21 cellular contexts compared by ENCODE assay signal in genomic region chr6:81486234-81486633, GRCh38.
DNase-seq lines count a peak whose midpoint lies in the region; TF ChIP-seq lines count a peak whose summit lies in the region.
"Had no signal": no experiment of that assay in that cellular context is flagged by ENCODE, and none has a peak within 500 bp of the region (broad histone marks: within the 10 kb centered on the region; RNA-seq: fewer than 3 reads in every experiment).

No MANE protein-coding gene starts in this region.

- H3K27ac ChIP-seq in tibial artery = no peak overlapping the region
- H3K27ac ChIP-seq: C4-2B, PC-9, SJCRH30 had no signal

- H3F3A ChIP-seq in Loucy (ENCODE audit: low read depth) = no peaks in the 10 kb centered on the region

- H3K36me3 Mint-ChIP-seq in progenitor cell of endocrine pancreas (ENCODE audit: insufficient read depth) = no peaks in the 10 kb centered on the region
- H3K36me3 Mint-ChIP-seq: CD8-positive, alpha-beta T cell had no signal

- no peak overlapping the region for H3K9ac ChIP-seq in Loucy (ENCODE audit: low read depth, low read length, poor library complexity, severe bottlenecking)

- no peak overlapping the region for H3K4me3 Mint-ChIP-seq in progenitor cell of endocrine pancreas (ENCODE audit: low read depth)
- H3K4me3 Mint-ChIP-seq: B cell; CD8-positive, alpha-beta T cell; T-helper 17 cell had no signal

- H3K4me3 ChIP-seq in Loucy (ENCODE audit: low read length, poor library complexity, severe bottlenecking) (no peak overlapping the region), tibial artery (no peak overlapping the region)
- H3K4me3 ChIP-seq: PC-9, SJCRH30 had no signal

- H2AFZ ChIP-seq in Loucy (ENCODE audit: low read length) = no peak overlapping the region
- H2AFZ ChIP-seq: PC-9 had no signal

- no peaks in the 10 kb centered on the region for H3K9me3 ChIP-seq in Loucy (ENCODE audit: insufficient read depth, low read depth, low read length)
- H3K9me3 ChIP-seq in tibial artery = no peaks in the 10 kb centered on the region
- H3K9me3 ChIP-seq: SJCRH30 had no signal

- no peaks in the 10 kb centered on the region for H3K9me2 ChIP-seq in Loucy (replicated peaks; ENCODE audit: low read depth, low read length)

- H3K36me3 ChIP-seq in Loucy (ENCODE audit: insufficient read depth, low read length) (no peaks in the 10 kb centered on the region), tibial artery (no peaks in the 10 kb centered on the region)
- H3K36me3 ChIP-seq: SJCRH30 had no signal

- H3K27ac Mint-ChIP-seq in progenitor cell of endocrine pancreas = peak overlapping the region; percentile 21
- H3K27ac Mint-ChIP-seq: B cell; CD8-positive, alpha-beta T cell; T-helper 17 cell had no signal

- H3K4me1 Mint-ChIP-seq in progenitor cell of endocrine pancreas (ENCODE audit: low read depth) = peaks cover 15% of the 10 kb centered on the region
- H3K4me1 Mint-ChIP-seq: B cell, T-helper 17 cell had no signal

- no peaks in the 10 kb centered on the region for H3K79me2 ChIP-seq in Loucy (ENCODE audit: insufficient read depth, low read length)

- TF ChIP-seq CTCF in Loucy (conservative IDR thresholded peaks at IDR 0.05; ENCODE audit: low read length) = no peak
- no peak for TF ChIP-seq CTCF in progenitor cell of endocrine pancreas (IDR thresholded peaks at IDR 0.05; ENCODE audit: unreplicated experiment)
- TF ChIP-seq CTCF in tibial artery (IDR thresholded peaks at IDR 0.05) = no peak

- no peaks in the 10 kb centered on the region for H4K20me1 ChIP-seq in Loucy (ENCODE audit: insufficient read depth, low read length, poor library complexity, severe bottlenecking)

- H3K4me1 ChIP-seq in Loucy (ENCODE audit: insufficient read depth, low read length, poor library complexity, severe bottlenecking) = peaks cover 13% of the 10 kb centered on the region
- H3K4me1 ChIP-seq in tibial artery = peaks cover 0 to 7% (median 0%) of the 10 kb centered on the region in 4 donors
- H3K4me1 ChIP-seq: SJCRH30 had no signal

- intact Hi-C loops in tibial artery (cut with DNase I; ENCODE audit: low total_unique reads) = no loop called here

- H3K4me2 ChIP-seq in Loucy (ENCODE audit: low read depth, low read length, poor library complexity, severe bottlenecking) = peak overlapping the region; percentile 5
- H3K4me2 ChIP-seq: PC-9 had no signal

- H3K27me3 ChIP-seq in Loucy (ENCODE audit: insufficient read depth, low read length, poor library complexity, severe bottlenecking) (no peaks in the 10 kb centered on the region), tibial artery (no peaks in the 10 kb centered on the region)
- H3K27me3 ChIP-seq: SJCRH30 had no signal

- DNase-seq in DMS53 (lab: John Stamatoyannopoulos, UW) (peak; percentile 22), NCI-H774 (lab: John Stamatoyannopoulos, UW) (peak; percentile 52), progenitor cell of endocrine pancreas (ENCODE audit: low spot score, unreplicated experiment) (no peak), NCI-H226 (no peak), tibial artery (no peak)
- DNase-seq in activated T-cell treated with anti-CD3 and anti-CD28 coated beads, Interleukin-2, amount 50 U/mL, for 1 hour = no peak
- DNase-seq: Calu3; CD8-positive, alpha-beta T cell; H7; Karpas-422; NCI-H1092 treated with DMSO at 0.1 percent for 48 hours; NCI-H187; NCI-H2081 treated with DMSO at 0.1 percent for 48 hours; NCI-H446; NCI-H526 treated with DMSO at 0.1 percent for 48 hours; PC-9; SJCRH30; T-helper 17 cell had no signal

- H3K9me3 Mint-ChIP-seq in progenitor cell of endocrine pancreas (ENCODE audit: low read depth) = no peaks in the 10 kb centered on the region
- H3K9me3 Mint-ChIP-seq: CD8-positive, alpha-beta T cell had no signal

- H3K27me3 Mint-ChIP-seq in progenitor cell of endocrine pancreas = no peaks in the 10 kb centered on the region
- H3K27me3 Mint-ChIP-seq: B cell, T-helper 17 cell had no signal

Comparison
In these comparisons a context has a peak if more than half of its experiments do, and no peak if none do; other contexts are left out.
1. DNase-seq: peak in DMS53 (single experiment) and NCI-H774 (single experiment); none in progenitor cell of endocrine pancreas (single experiment), NCI-H226 (single experiment), activated T-cell treated with anti-CD3 and anti-CD28 coated beads, Interleukin-2, amount 50 U/mL, for 1 hour (single experiment) and tibial artery (0 of 2).